Comparison of ENCODE assay signal across 8 cellular contexts in the genomic region with DNA sequence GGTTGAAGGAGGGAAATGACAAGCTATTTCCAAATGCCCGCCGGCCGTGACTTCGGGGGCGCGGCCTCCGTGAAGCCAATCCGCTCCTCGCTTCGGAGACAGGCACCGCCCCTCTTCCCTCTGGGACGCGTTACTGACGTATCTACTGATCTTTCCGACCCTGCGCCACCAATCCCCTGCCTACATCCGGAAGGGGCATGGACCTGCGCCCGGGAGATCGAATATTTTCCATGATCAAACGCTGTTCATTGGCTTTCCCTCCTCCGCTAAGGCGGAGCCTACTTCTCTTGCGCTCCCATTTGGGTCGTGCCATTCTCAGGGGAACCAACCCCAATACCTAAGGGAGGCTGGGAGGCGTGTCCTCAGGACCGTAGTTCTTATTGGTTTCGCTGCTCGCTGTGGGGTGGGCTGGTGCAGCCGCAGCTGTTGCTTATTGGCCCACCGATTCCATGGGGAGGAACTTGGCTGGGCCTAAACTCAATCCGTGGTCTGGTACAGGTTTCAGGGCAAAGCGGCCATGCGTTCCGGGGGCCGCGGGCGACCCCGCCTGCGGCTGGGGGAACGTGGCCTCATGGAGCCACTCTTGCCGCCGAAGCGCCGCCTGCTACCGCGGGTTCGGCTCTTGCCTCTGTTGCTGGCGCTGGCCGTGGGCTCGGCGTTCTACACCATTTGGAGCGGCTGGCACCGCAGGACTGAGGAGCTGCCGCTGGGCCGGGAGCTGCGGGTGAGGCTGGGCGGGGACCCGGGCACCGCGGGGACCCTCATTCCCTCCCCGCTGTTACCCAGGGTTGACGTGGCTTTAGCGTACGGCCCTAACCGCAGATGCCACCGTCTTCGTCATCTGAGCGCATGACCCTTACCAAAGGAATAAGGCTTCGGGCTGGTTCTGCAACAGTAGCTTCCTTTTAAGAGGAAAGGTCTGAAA. TPM values are rescaled to one million over a fixed set of nuclear protein-coding genes. Genes with fewer than 3 reads are reported as not detected.
DNase-seq lines count a peak whose midpoint lies in the region; ATAC-seq and TF ChIP-seq lines count a peak whose summit lies in the region.

Gene QPCTL (plus strand): TSS at position 480 of the 925 bp plus-strand sequence. CDS start 38 bp downstream, at position 518.

- POLR2A ChIA-PET in IMR-90 (lab: Charles Lee; ENCODE audit: unreplicated experiment) = interaction anchor here (0.6 to 1.4 kb wide), 4 partner anchors 25 to 156 kb away, joined by 3 to 6 read pairs (median 5); partner anchors contain the start of gene SIX5

- no peak for TF ChIP-seq CTCF in IMR-90 (conservative IDR thresholded peaks at IDR 0.05; ENCODE audit: low read depth, low read length)
- TF ChIP-seq CTCF in epithelial cell of esophagus (IDR thresholded peaks at IDR 0.05; ENCODE audit: insufficient read depth, low read depth, low read length, missing control alignments) = no peak

- H3K27ac ChIP-seq in IMR-90 (ENCODE audit: insufficient read depth, low read length) = peak within 1 kb of the TSS; percentile 83

- peaks cover 4% of the 10 kb centered on the region; the same call in 1 of the 2 replicates for H3K9me1 ChIP-seq in IMR-90 (ENCODE audit: insufficient read depth, low read length)

- peak within 1 kb of the TSS; percentile 95 for H3K4me2 ChIP-seq in IMR-90 (ENCODE audit: low read depth, low read length)

- peak within 1 kb of the TSS; percentile 94; the same call in 1 of the 2 replicates for H3K23ac ChIP-seq in IMR-90 (ENCODE audit: low read depth, low read length)

- peaks cover 15% of the 10 kb centered on the region for H3K36me3 ChIP-seq in IMR-90 (ENCODE audit: control insufficient read depth, insufficient read depth, low read length)

- H3K18ac ChIP-seq in IMR-90 (ENCODE audit: low read depth, low read length) = peak within 1 kb of the TSS; percentile 30; the same call in 1 of the 2 replicates

- H3K4me3 ChIP-seq in IMR-90 (ENCODE audit: insufficient read depth, low read depth, low read length) (peak within 1 kb of the TSS; percentile 89), epithelial cell of esophagus (ENCODE audit: low read length) (peak within 1 kb of the TSS; percentile 84), mononuclear cell (ENCODE audit: low read length) (peak within 1 kb of the TSS; percentile 67)

- TF ChIP-seq POLR2A in IMR-90 (IDR thresholded peaks at IDR 0.05; ENCODE audit: low read depth, low read length) = peak; percentile 91

- 1% methylated on average over 31 of the region's 70 CpGs; no CpG with 5 or more reads in 1 of the 2 experiments for WGBS in IMR-90 (ENCODE audit: extremely low coverage in 2 of 2, insufficient read length in 1 of 2), 2 experiments

- no peaks in the 10 kb centered on the region for H3K27me3 ChIP-seq in IMR-90 (ENCODE audit: control insufficient read depth, insufficient read depth, low read length)
- H3K27me3 ChIP-seq in mononuclear cell (ENCODE audit: insufficient read depth, low read length) = no peaks in the 10 kb centered on the region

- H2BK120ac ChIP-seq in IMR-90 (ENCODE audit: low read depth, low read length) = no peak within 1 kb of the TSS

- H3K79me1 ChIP-seq in IMR-90 (ENCODE audit: low read depth in 1 of 2, low read length in 2 of 2) = peaks cover 16 to 38% of the 10 kb centered on the region in 2 experiments

- dilution Hi-C loops in IMR-90 (cut with HindIII; ENCODE audit: low sequenced_read_pairs, unreplicated experiment) = no loop called here

- peaks cover 12% of the 10 kb centered on the region; the same call in 1 of the 2 replicates for H4K20me1 ChIP-seq in IMR-90 (ENCODE audit: insufficient read depth, low read length)

- peak within 1 kb of the TSS; percentile 64 for H3K56ac ChIP-seq in IMR-90 (ENCODE audit: extremely low read depth, insufficient read depth, low read length)

- ATAC-seq in GM21528 (IDR thresholded peaks at IDR 0.05; ENCODE audit: low FRiP score, unreplicated experiment) (peak; percentile 83), IMR-90 (ENCODE audit: low read depth) (peak; percentile 94)

- peak within 1 kb of the TSS; percentile 94 for H2AFZ ChIP-seq in IMR-90 (replicated peaks; ENCODE audit: low read length, poor library complexity)

- intact Hi-C loops in IMR-90 (cut with micrococcal nuclease) = loop anchor here (2.0 to 5.0 kb wide), 2 partner anchors 76 to 185 kb away; partner anchors contain the start of genes SIX5 and VASP

- in situ Hi-C loops in IMR-90 (cut with MboI; ENCODE audit: low sequenced_read_pairs) = no loop called here

- H3K4ac ChIP-seq in IMR-90 (ENCODE audit: low read depth, low read length) = peak within 1 kb of the TSS; percentile 64

- CTCF ChIA-PET in IMR-90 (lab: Yijun Ruan, JAX) = interaction anchor here (0.6 to 2.1 kb wide), 11 partner anchors 12 to 253 kb away, joined by 3 to 10 read pairs (median 4); no protein-coding TSS in a partner anchor

- H4K5ac ChIP-seq in IMR-90 (ENCODE audit: low read depth, low read length) = peak within 1 kb of the TSS; percentile 74

- peak within 1 kb of the TSS; percentile 64 for H4K91ac ChIP-seq in IMR-90 (ENCODE audit: insufficient read depth, low read depth, low read length)

- H3K14ac ChIP-seq in IMR-90 (replicated peaks; ENCODE audit: low read depth, low read length) = peak within 1 kb of the TSS; percentile 83

- TF ChIP-seq RAD21 in IMR-90 (IDR thresholded peaks at IDR 0.05; ENCODE audit: low read length) = no peak

- no TSS peak for BruUV-seq in IMR-90 (replicated peaks; lab: Mats Ljungman, UMichigan)

- peaks cover 4% of the 10 kb centered on the region for H3K4me1 ChIP-seq in IMR-90 (ENCODE audit: control insufficient read depth, insufficient read depth, low read length)
- H3K4me1 ChIP-seq in mononuclear cell (ENCODE audit: insufficient read depth, low read length) = peaks cover 22% of the 10 kb centered on the region

- peak within 1 kb of the TSS; percentile 66 for H2BK5ac ChIP-seq in IMR-90 (ENCODE audit: low read depth, low read length, poor library complexity, severe bottlenecking)

- H2AK5ac ChIP-seq in IMR-90 (ENCODE audit: low read depth, low read length) = peak within 1 kb of the TSS; percentile 66

- H3K9me3 ChIP-seq in IMR-90 (ENCODE audit: control insufficient read depth, insufficient read depth, low read length) (no peaks in the 10 kb centered on the region), mononuclear cell (ENCODE audit: low read depth, low read length) (no peaks in the 10 kb centered on the region)

- H2AK9ac ChIP-seq in IMR-90 (replicated peaks; ENCODE audit: low read depth, low read length, poor library complexity) = peak within 1 kb of the TSS; percentile 92

- no peak within 1 kb of the TSS for H2BK20ac ChIP-seq in IMR-90 (ENCODE audit: low read depth, low read length)

- H3K9ac ChIP-seq in IMR-90 (ENCODE audit: low read depth, low read length) = peak within 1 kb of the TSS; percentile 89

- DNase-seq in DMS 273 (lab: John Stamatoyannopoulos, UW; ENCODE audit: unreplicated experiment) = peak; percentile 100
- peak; percentile 100 for DNase-seq in IMR-90
- DNase-seq in OCI-M1 (lab: John Stamatoyannopoulos, UW) = peak; percentile 100
- peak; percentile 94 for DNase-seq in activated T-cell treated with anti-CD3 and anti-CD28 coated beads for 4 hours
- DNase-seq in epithelial cell of esophagus (ENCODE audit: low read depth) = peak; percentile 100
- peak; percentile 86 to 93 for DNase-seq in stimulated activated CD8-positive, alpha-beta memory T cell treated with anti-CD3 and anti-CD28 coated beads, Interleukin-4, amount 100 ng/mL, for 1 hour (ENCODE audit: low read depth in 2 of 2, low spot score in 1 of 2)

- H2BK15ac ChIP-seq in IMR-90 (ENCODE audit: low read depth, low read length) = no peak within 1 kb of the TSS

- peak within 1 kb of the TSS; percentile 10 to 86 for H4K8ac ChIP-seq in IMR-90 (ENCODE audit: low read depth in 2 of 2, low read length in 2 of 2)

TF ChIP-seq in IMR-90, 13 proteins besides CTCF, POLR2A, EP300 and RAD21:
- peak; percentile 57 for TF ChIP-seq USF2 (IDR thresholded peaks at IDR 0.05; ENCODE audit: low read depth, low read length)
- TF ChIP-seq RCOR1 (IDR thresholded peaks at IDR 0.05; ENCODE audit: insufficient replicate concordance, low read length) = no peak
- no peak for TF ChIP-seq CHD1 (IDR thresholded peaks at IDR 0.05; ENCODE audit: low read depth, low read length)
- 0 out of 2 replicates have a peak, but pooled peaks have one; percentile 4 for TF ChIP-seq RFX5 (IDR thresholded peaks at IDR 0.05; ENCODE audit: low read depth, low read length)
- TF ChIP-seq CEBPB (IDR thresholded peaks at IDR 0.05; ENCODE audit: low read depth, low read length) = 0 out of 2 replicates have a peak, but pooled peaks have one; percentile 7
- TF ChIP-seq FOS (IDR thresholded peaks at IDR 0.05; ENCODE audit: low read depth, low read length) = no peak
- peak; percentile 88 for TF ChIP-seq MXI1 (IDR thresholded peaks at IDR 0.05; ENCODE audit: borderline replicate concordance, low read depth, low read length)
- peak; percentile 15; the same call in 1 of the 2 replicates for TF ChIP-seq MAZ (IDR thresholded peaks at IDR 0.05; ENCODE audit: borderline replicate concordance, low read depth, low read length)

RNA-seq across cellular contexts. Expression of gene QPCTL, which starts in this region (rescaled TPM):
- total RNA-seq in IMR-90 (2012; rRNA removed) (6.6 and 7.8 TPM in 2 replicates), mononuclear cell (2.5 TPM)
- polyA plus RNA-seq in IMR-90 (2012; rRNA removed) = 11.5 and 12.1 TPM in 2 replicates
- polyA plus RNA-seq in IMR-90 (2012; cell fraction: cytosol; rRNA removed) = 7.4 and 10.5 TPM in 2 replicates
- 14.3 and 20.0 TPM in 2 replicates for polyA plus RNA-seq in IMR-90 (2012; cell fraction: nucleus; rRNA removed; ENCODE audit: low replicate concordance)

Comparison
In these comparisons a context has a peak if more than half of its experiments do, and no peak if none do; other contexts are left out.
1. Peak in every context shown above with its lines: DNase-seq, ATAC-seq, H3K4me3 ChIP-seq and H3K27ac ChIP-seq.